1 cellular context compared by ENCODE assay signal in the genomic region with DNA sequence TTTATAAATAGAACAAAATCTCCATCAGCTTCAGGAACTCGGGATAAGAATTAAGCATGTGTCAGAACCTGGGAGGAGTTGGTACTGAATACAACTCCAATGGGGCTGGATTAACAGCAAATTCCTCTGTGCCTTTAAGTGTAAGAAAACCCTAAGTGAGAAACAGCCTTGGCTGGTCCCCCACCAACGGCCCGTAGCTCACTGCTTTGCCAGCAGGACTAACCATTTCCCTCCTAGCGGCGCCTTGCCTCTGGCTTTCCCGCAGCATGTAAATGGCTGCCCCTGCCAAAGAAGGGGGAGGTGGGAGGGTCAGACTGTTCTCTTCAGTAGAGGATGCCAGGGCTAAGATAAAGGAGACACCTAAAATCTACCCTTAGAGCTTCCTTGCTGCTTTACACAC.
TF ChIP-seq lines count a peak whose summit lies in the region.

No MANE protein-coding gene starts in this region.

TF ChIP-seq in SK-N-SH, 30 proteins besides CTCF, POLR2A, EP300 and RAD21 (continued from another document):
- TF ChIP-seq, protein P1, sequence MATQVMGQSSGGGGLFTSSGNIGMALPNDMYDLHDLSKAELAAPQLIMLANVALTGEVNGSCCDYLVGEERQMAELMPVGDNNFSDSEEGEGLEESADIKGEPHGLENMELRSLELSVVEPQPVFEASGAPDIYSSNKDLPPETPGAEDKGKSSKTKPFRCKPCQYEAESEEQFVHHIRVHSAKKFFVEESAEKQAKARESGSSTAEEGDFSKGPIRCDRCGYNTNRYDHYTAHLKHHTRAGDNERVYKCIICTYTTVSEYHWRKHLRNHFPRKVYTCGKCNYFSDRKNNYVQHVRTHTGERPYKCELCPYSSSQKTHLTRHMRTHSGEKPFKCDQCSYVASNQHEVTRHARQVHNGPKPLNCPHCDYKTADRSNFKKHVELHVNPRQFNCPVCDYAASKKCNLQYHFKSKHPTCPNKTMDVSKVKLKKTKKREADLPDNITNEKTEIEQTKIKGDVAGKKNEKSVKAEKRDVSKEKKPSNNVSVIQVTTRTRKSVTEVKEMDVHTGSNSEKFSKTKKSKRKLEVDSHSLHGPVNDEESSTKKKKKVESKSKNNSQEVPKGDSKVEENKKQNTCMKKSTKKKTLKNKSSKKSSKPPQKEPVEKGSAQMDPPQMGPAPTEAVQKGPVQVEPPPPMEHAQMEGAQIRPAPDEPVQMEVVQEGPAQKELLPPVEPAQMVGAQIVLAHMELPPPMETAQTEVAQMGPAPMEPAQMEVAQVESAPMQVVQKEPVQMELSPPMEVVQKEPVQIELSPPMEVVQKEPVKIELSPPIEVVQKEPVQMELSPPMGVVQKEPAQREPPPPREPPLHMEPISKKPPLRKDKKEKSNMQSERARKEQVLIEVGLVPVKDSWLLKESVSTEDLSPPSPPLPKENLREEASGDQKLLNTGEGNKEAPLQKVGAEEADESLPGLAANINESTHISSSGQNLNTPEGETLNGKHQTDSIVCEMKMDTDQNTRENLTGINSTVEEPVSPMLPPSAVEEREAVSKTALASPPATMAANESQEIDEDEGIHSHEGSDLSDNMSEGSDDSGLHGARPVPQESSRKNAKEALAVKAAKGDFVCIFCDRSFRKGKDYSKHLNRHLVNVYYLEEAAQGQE (IDR thresholded peaks at IDR 0.05; ENCODE audit: low read depth, low read length), result no peak
- no peak for TF ChIP-seq SMC3 (IDR thresholded peaks at IDR 0.05; ENCODE audit: low read depth, low read length)
- TF ChIP-seq, protein P2, sequence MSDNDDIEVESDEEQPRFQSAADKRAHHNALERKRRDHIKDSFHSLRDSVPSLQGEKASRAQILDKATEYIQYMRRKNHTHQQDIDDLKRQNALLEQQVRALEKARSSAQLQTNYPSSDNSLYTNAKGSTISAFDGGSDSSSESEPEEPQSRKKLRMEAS (IDR thresholded peaks at IDR 0.05; ENCODE audit: low read depth), result no peak
- TF ChIP-seq FOXM1 (IDR thresholded peaks at IDR 0.05; ENCODE audit: low read depth), result no peak
- no peak for TF ChIP-seq TAF1 (IDR thresholded peaks at IDR 0.05; ENCODE audit: borderline replicate concordance, low read depth, low read length)
- no peak for TF ChIP-seq ELF1 (IDR thresholded peaks at IDR 0.05)
- no peak for TF ChIP-seq MEF2A (IDR thresholded peaks at IDR 0.05; ENCODE audit: borderline replicate concordance, low read depth)
- no peak for TF ChIP-seq FOXJ3 (CRISPR knock-in tag; IDR thresholded peaks at IDR 0.05)
- TF ChIP-seq GATA2 (CRISPR knock-in tag; IDR thresholded peaks at IDR 0.05), result no peak
- no peak for TF ChIP-seq FOSL2 (IDR thresholded peaks at IDR 0.05; ENCODE audit: borderline replicate concordance, low read depth)
- TF ChIP-seq TEAD4 (IDR thresholded peaks at IDR 0.05; ENCODE audit: borderline replicate concordance, insufficient read depth), result no peak
- TF ChIP-seq POLR2AphosphoS5 (IDR thresholded peaks at IDR 0.05; ENCODE audit: low read depth, low read length), result no peak
- no peak for TF ChIP-seq RXRA (IDR thresholded peaks at IDR 0.05; ENCODE audit: borderline replicate concordance, low read depth)
- no peak for TF ChIP-seq NFIC (IDR thresholded peaks at IDR 0.05; ENCODE audit: borderline replicate concordance)
